Comparison of ENCODE assay signal across 1 cellular context in the genomic region with DNA sequence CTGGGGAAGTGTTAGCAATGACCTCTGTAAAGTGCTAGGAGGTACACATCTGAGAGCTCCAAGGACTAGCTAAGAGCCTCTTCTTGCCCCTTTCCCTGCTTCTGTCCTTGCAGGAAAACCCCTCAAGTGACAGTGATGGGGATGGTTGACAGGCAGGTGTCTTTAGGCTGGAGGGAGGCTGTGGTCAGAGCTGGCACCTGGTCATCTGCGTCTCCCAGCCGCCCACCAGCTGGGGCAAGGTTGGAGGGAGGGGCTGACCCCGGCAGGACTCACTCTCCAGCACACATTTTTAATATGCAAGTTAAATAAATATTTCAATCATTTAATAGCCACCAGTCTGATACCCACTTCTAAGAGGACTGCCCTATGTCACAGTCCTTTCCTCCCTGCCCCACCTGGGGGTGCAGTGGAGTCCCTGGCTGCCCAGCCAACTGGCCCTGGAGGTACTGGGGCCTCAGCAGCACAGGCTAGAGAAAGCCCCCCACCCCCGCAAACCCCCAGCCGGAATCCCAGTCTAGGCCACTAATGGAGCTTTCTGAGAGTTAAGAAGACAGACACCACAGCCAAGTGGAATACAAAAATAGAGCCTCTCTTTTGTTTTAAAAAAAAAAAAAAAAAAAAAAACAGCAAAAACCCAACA.
TF ChIP-seq lines count a peak whose summit lies in the region.

No MANE protein-coding gene starts in this region.

TF ChIP-seq in H1, 55 proteins besides CTCF, POLR2A, EP300 and RAD21:
- no peak for TF ChIP-seq NANOG (IDR thresholded peaks at IDR 0.05; ENCODE audit: insufficient read depth, low read depth, low read length, poor library complexity, severe bottlenecking)
- TF ChIP-seq GABPA (IDR thresholded peaks at IDR 0.05; ENCODE audit: borderline replicate concordance, insufficient read depth, low read length), result no peak
- TF ChIP-seq BRCA1 (IDR thresholded peaks at IDR 0.05; ENCODE audit: low read depth, low read length), result no peak
- TF ChIP-seq PHF8 (conservative IDR thresholded peaks at IDR 0.05; ENCODE audit: low read depth, low read length), result no peak
- TF ChIP-seq POU5F1 (IDR thresholded peaks at IDR 0.05; ENCODE audit: low read depth, low read length), result no peak
- TF ChIP-seq FOSL1 (IDR thresholded peaks at IDR 0.05; ENCODE audit: insufficient read depth, low read depth, low read length), result no peak
- no peak for TF ChIP-seq KDM4A (IDR thresholded peaks at IDR 0.05; ENCODE audit: low read depth, low read length, severe bottlenecking)
- TF ChIP-seq SUZ12 (IDR thresholded peaks at IDR 0.05; ENCODE audit: low read length), result no peak
- TF ChIP-seq TEAD4 (IDR thresholded peaks at IDR 0.05; ENCODE audit: low read depth, low read length), result no peak
- TF ChIP-seq TAF7 (optimal IDR thresholded peaks at IDR 0.05; ENCODE audit: borderline replicate concordance, low read depth, low read length), result no peak
- no peak for TF ChIP-seq NRF1 (IDR thresholded peaks at IDR 0.05; ENCODE audit: low read depth, low read length)
- no peak for TF ChIP-seq SAP30 (IDR thresholded peaks at IDR 0.05; ENCODE audit: insufficient read depth, insufficient replicate concordance, low read length)
- no peak for TF ChIP-seq SIN3A (conservative IDR thresholded peaks at IDR 0.05 in 1 of 2, IDR thresholded peaks at IDR 0.05 in 1 of 2; ENCODE audit: low read depth in 1 of 2, low read length in 2 of 2)
